1 cellular context compared by ENCODE assay signal in the genomic region with DNA sequence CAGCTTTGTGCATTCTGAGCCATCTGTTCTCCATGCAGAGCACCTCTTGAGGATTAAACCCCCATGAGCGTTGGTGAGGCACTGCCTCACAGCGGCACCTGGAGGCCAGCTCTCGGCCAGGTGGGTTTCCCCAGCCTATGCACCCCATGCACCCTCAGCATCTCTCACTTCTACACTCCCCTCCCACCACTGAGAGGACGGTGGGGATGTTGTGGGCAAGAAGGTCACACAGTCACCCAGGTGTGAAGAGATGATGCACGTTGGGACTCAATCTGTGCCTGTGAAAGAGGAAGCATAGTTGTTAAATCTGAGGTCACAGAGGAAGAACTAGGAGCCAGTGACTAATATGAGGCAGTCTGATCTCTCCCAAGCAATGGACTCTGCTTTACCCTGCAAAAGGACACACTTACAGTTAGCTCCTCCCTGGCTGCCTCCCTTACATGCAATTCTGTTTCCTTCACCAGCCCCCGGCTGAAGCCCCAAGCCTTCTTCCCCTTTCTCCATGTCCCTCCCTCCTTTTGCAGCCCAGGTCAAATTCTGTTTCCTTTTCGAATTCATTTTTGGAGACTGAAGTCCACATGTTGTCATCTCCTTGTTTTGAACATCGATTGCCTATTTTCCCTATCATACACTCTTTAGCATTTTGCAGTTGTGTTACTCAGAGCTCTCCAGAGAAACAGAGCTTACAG.
TF ChIP-seq lines count a peak whose summit lies in the region.

No MANE protein-coding gene starts in this region.

TF ChIP-seq in HepG2, 621 proteins besides CTCF, POLR2A, EP300 and RAD21 (continued from another document and continues in another):
- TF ChIP-seq ZNF784 (CRISPR knock-in tag; IDR thresholded peaks at IDR 0.05; ENCODE audit: borderline replicate concordance), result no peak
- TF ChIP-seq, protein P1, sequence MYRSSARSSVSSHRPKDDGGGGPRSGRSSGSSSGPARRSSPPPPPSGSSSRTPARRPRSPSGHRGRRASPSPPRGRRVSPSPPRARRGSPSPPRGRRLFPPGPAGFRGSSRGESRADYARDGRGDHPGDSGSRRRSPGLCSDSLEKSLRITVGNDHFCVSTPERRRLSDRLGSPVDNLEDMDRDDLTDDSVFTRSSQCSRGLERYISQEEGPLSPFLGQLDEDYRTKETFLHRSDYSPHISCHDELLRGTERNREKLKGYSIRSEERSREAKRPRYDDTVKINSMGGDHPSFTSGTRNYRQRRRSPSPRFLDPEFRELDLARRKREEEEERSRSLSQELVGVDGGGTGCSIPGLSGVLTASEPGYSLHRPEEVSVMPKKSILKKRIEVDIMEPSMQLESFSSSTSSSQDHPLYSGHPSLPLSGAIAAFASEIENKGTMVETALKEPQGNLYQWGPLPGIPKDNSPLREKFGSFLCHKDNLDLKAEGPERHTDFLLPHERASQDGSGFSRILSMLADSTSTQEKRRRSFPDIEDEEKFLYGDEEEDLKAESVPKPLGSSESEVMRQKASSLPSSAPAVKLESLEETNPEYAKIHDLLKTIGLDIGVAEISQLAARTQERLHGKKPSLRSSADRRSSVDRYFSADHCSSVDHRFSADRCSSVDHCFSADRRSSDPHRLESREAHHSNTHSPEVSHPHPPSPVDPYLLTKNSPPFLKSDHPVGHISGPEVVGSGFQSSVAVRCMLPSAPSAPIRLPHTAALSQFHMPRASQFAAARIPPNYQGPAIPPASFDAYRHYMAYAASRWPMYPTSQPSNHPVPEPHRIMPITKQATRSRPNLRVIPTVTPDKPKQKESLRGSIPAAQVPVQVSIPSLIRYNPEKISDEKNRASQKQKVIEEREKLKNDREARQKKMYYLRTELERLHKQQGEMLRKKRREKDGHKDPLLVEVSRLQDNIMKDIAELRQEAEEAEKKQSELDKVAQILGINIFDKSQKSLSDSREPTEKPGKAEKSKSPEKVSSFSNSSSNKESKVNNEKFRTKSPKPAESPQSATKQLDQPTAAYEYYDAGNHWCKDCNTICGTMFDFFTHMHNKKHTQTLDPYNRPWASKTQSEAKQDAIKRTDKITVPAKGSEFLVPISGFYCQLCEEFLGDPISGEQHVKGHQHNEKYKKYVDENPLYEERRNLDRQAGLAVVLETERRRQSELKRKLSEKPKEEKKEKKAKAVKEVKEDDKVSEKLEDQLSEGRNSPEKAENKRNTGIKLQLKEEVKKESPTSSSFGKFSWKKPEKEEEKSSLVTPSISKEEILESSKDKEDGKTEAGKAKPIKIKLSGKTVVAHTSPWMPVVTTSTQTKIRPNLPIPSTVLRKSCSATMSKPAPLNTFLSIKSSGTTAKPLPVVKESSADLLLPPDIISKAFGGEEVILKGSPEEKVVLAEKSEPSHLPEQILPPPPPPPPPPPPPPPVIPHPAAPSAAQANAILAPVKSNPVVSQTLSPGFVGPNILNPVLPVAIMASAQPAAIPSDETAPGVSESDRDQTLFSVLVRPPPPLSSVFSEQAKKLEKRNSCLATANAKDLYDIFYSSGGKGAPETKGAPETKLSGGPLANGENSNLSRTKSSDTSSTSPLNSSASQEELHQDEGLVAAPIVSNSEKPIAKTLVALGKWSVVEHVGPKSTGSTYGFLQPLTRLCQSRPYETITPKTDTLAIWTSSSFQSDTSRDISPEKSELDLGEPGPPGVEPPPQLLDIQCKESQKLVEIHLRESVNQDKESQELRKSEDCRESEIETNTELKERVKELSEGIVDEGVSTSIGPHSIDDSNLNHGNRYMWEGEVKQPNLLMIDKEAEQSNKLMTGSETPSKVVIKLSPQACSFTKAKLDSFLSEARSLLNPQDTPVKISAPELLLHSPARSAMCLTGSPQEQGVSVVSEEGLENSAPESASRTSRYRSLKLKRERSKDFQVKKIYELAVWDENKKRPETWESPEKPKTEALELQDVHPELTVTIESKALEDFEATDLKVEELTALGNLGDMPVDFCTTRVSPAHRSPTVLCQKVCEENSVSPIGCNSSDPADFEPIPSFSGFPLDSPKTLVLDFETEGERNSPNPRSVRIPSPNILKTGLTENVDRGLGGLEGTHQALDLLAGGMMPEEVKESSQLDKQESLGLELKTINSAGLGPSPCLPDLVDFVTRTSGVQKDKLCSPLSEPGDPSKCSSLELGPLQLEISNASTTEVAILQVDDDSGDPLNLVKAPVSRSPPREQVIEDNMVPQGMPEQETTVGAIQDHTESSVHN (CRISPR knock-in tag; IDR thresholded peaks at IDR 0.05), result no peak
- no peak for TF ChIP-seq GMEB1 (CRISPR knock-in tag; IDR thresholded peaks at IDR 0.05; ENCODE audit: borderline replicate concordance)
- TF ChIP-seq SOX13 (IDR thresholded peaks at IDR 0.05), result no peak
- no peak for TF ChIP-seq SOX13 (CRISPR knock-in tag; conservative IDR thresholded peaks at IDR 0.05 in 1 of 2, IDR thresholded peaks at IDR 0.05 in 1 of 2)
- no peak for TF ChIP-seq MTA1 (CRISPR knock-in tag; IDR thresholded peaks at IDR 0.05; ENCODE audit: borderline replicate concordance)
- no peak for TF ChIP-seq NFRKB (IDR thresholded peaks at IDR 0.05)
- TF ChIP-seq POLR2G (IDR thresholded peaks at IDR 0.05; ENCODE audit: low read depth, low read length), result no peak
- no peak for TF ChIP-seq NAIF1 (CRISPR knock-in tag; IDR thresholded peaks at IDR 0.05; ENCODE audit: borderline replicate concordance)
- 0 out of 2 replicates have a peak, but pooled peaks have one; percentile 38 for TF ChIP-seq TBX2 (CRISPR knock-in tag; IDR thresholded peaks at IDR 0.05; ENCODE audit: borderline replicate concordance)
- TF ChIP-seq ZNF138 (CRISPR knock-in tag; IDR thresholded peaks at IDR 0.05; ENCODE audit: low read depth), result no peak
- TF ChIP-seq DR1 (CRISPR knock-in tag; IDR thresholded peaks at IDR 0.05), result no peak
- 0 out of 2 replicates have a peak, but pooled peaks have one; percentile 18 for TF ChIP-seq MYPOP (CRISPR knock-in tag; IDR thresholded peaks at IDR 0.05)
- TF ChIP-seq ZSCAN5A (CRISPR knock-in tag; IDR thresholded peaks at IDR 0.05; ENCODE audit: borderline replicate concordance), result no peak
- TF ChIP-seq ZNF670 (CRISPR knock-in tag; IDR thresholded peaks at IDR 0.05; ENCODE audit: borderline replicate concordance), result no peak
- no peak for TF ChIP-seq ZNF703 (CRISPR knock-in tag; IDR thresholded peaks at IDR 0.05; ENCODE audit: borderline replicate concordance)
- no peak for TF ChIP-seq SMYD3 (CRISPR knock-in tag; IDR thresholded peaks at IDR 0.05)
- TF ChIP-seq MYNN (CRISPR knock-in tag; IDR thresholded peaks at IDR 0.05; ENCODE audit: low read depth), result no peak
- no peak for TF ChIP-seq ZBTB38 (CRISPR knock-in tag; IDR thresholded peaks at IDR 0.05)
- TF ChIP-seq HOXA9 (CRISPR knock-in tag; IDR thresholded peaks at IDR 0.05; ENCODE audit: borderline replicate concordance), result no peak
- no peak for TF ChIP-seq GABPA (IDR thresholded peaks at IDR 0.05; ENCODE audit: low read depth, low read length)
- no peak for TF ChIP-seq GABPA (CRISPR knock-in tag; IDR thresholded peaks at IDR 0.05; ENCODE audit: low read depth)
- no peak for TF ChIP-seq ZFP36L1 (CRISPR knock-in tag; IDR thresholded peaks at IDR 0.05)
- no peak for TF ChIP-seq ZNF253 (CRISPR knock-in tag; IDR thresholded peaks at IDR 0.05; ENCODE audit: borderline replicate concordance)
- peak; percentile 52; the same call in 1 of the 2 replicates for TF ChIP-seq ZNF292 (CRISPR knock-in tag; IDR thresholded peaks at IDR 0.05; ENCODE audit: borderline replicate concordance, low read depth)
- TF ChIP-seq MYC (CRISPR knock-in tag; IDR thresholded peaks at IDR 0.05; ENCODE audit: borderline replicate concordance), result no peak
- TF ChIP-seq CENPX (CRISPR knock-in tag; IDR thresholded peaks at IDR 0.05), result no peak
- TF ChIP-seq ZNF101 (CRISPR knock-in tag; IDR thresholded peaks at IDR 0.05; ENCODE audit: borderline replicate concordance, low read depth), result no peak
- TF ChIP-seq, protein P2, sequence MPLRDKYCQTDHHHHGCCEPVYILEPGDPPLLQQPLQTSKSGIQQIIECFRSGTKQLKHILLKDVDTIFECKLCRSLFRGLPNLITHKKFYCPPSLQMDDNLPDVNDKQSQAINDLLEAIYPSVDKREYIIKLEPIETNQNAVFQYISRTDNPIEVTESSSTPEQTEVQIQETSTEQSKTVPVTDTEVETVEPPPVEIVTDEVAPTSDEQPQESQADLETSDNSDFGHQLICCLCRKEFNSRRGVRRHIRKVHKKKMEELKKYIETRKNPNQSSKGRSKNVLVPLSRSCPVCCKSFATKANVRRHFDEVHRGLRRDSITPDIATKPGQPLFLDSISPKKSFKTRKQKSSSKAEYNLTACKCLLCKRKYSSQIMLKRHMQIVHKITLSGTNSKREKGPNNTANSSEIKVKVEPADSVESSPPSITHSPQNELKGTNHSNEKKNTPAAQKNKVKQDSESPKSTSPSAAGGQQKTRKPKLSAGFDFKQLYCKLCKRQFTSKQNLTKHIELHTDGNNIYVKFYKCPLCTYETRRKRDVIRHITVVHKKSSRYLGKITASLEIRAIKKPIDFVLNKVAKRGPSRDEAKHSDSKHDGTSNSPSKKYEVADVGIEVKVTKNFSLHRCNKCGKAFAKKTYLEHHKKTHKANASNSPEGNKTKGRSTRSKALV (CRISPR knock-in tag; IDR thresholded peaks at IDR 0.05), result no peak
- TF ChIP-seq CEBPG (CRISPR knock-in tag; IDR thresholded peaks at IDR 0.05), result no peak
- TF ChIP-seq U2AF1 (optimal IDR thresholded peaks at IDR 0.05; ENCODE audit: low read depth, low read length), result no peak
- TF ChIP-seq ZNF761 (CRISPR knock-in tag; conservative IDR thresholded peaks at IDR 0.05), result no peak
- TF ChIP-seq RXRA (CRISPR knock-in tag; IDR thresholded peaks at IDR 0.05), result no peak
- TF ChIP-seq ZNF841 (CRISPR knock-in tag; IDR thresholded peaks at IDR 0.05; ENCODE audit: borderline replicate concordance), result no peak
- no peak for TF ChIP-seq ZNF770 (CRISPR knock-in tag; IDR thresholded peaks at IDR 0.05)
- no peak for TF ChIP-seq ZNF451 (CRISPR knock-in tag; IDR thresholded peaks at IDR 0.05)
- TF ChIP-seq, protein P3, sequence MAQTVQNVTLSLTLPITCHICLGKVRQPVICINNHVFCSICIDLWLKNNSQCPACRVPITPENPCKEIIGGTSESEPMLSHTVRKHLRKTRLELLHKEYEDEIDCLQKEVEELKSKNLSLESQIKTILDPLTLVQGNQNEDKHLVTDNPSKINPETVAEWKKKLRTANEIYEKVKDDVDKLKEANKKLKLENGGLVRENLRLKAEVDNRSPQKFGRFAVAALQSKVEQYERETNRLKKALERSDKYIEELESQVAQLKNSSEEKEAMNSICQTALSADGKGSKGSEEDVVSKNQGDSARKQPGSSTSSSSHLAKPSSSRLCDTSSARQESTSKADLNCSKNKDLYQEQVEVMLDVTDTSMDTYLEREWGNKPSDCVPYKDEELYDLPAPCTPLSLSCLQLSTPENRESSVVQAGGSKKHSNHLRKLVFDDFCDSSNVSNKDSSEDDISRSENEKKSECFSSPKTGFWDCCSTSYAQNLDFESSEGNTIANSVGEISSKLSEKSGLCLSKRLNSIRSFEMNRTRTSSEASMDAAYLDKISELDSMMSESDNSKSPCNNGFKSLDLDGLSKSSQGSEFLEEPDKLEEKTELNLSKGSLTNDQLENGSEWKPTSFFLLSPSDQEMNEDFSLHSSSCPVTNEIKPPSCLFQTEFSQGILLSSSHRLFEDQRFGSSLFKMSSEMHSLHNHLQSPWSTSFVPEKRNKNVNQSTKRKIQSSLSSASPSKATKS (CRISPR knock-in tag; IDR thresholded peaks at IDR 0.05), result no peak
- TF ChIP-seq HNF4G (IDR thresholded peaks at IDR 0.05; ENCODE audit: borderline replicate concordance, low read depth, low read length), result 0 out of 2 replicates have a peak, but pooled peaks have one; percentile 5
- TF ChIP-seq HNF4G (CRISPR knock-in tag; IDR thresholded peaks at IDR 0.05; ENCODE audit: borderline replicate concordance, low read depth), result no peak
- no peak for TF ChIP-seq ZNF230 (CRISPR knock-in tag; IDR thresholded peaks at IDR 0.05)
- no peak for TF ChIP-seq KLF6 (CRISPR knock-in tag; IDR thresholded peaks at IDR 0.05)
